17 cellular contexts compared by ENCODE assay signal in the genomic region with DNA sequence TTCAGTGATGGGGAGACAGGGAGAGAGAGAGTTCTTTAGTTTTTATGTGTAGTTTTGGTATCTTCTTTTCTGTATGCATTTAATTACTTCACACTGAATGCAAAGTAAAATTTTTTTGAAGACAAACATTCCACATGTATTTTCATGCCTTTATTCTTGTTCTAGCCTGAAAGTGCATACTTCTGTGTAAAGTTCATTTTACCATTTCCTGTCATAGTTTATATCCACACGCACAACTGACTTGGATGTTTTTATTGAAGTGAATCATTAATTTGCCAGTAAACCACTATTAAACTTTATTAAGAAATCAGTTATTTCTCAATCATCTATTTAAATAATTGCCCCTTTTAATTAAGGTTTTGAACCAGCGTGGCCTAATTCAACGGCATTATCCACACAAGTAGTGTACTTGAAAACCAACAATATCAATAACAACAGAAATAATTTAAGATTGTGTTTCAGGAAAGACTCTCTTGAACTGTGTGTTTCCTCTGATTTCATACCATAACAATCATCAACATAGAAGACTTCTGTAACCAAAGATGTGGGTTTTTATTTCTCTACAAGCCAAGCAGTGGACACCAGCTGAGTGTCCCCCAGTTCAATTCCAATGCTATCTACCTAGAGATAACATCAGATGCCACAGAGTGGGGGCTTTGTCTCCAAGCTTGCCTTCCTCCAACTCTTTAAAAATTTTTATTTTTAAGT.
"Had no signal": no experiment of that assay in that cellular context is flagged by ENCODE, and none has a peak within 500 bp of the region (broad histone marks: within the 10 kb centered on the region; RNA-seq: fewer than 3 reads in every experiment).

No MANE protein-coding gene starts in this region.

- H3K27ac ChIP-seq: cardiac muscle cell, ovary, testis, WERI-Rb-1 had no signal

- H3K9me3 Mint-ChIP-seq: activated CD4-positive, alpha-beta memory T cell treated with anti-CD3 and anti-CD28 coated beads, Interleukin-2, amount 10 ng/mL, durations not matched to agents 7 days and 5 days had no signal

- H3K4me3 Mint-ChIP-seq: activated CD4-positive, alpha-beta memory T cell treated with anti-CD3 and anti-CD28 coated beads, Interleukin-2, amount 10 ng/mL, durations not matched to agents 7 days and 5 days; activated CD4-positive, alpha-beta T cell treated with anti-CD3 and anti-CD28 coated beads for 36 hours; activated naive CD8-positive, alpha-beta T cell treated with anti-CD3 and anti-CD28 coated beads, Interleukin-2, amount 10 ng/mL, durations not matched to agents 7 days and 5 days; stimulated activated naive CD8-positive, alpha-beta T cell treated with anti-CD3 and anti-CD28 coated beads, Interleukin-15, amount 100 ng/mL, for 72 hours had no signal

- ATAC-seq: activated CD4-positive, alpha-beta T cell treated with anti-CD3 and anti-CD28 coated beads for 36 hours; left ventricle myocardium superior; stimulated activated naive CD8-positive, alpha-beta T cell treated with anti-CD3 and anti-CD28 coated beads, Interleukin-15, amount 100 ng/mL, for 72 hours had no signal

- H3K27me3 ChIP-seq: cardiac muscle cell, ovary, testis had no signal

- H3K27ac Mint-ChIP-seq: activated CD4-positive, alpha-beta memory T cell treated with anti-CD3 and anti-CD28 coated beads, Interleukin-2, amount 10 ng/mL, durations not matched to agents 7 days and 5 days; activated CD4-positive, alpha-beta T cell treated with anti-CD3 and anti-CD28 coated beads for 36 hours; activated naive CD8-positive, alpha-beta T cell treated with anti-CD3 and anti-CD28 coated beads, Interleukin-2, amount 10 ng/mL, durations not matched to agents 7 days and 5 days; stimulated activated naive CD8-positive, alpha-beta T cell treated with anti-CD3 and anti-CD28 coated beads, Interleukin-15, amount 100 ng/mL, for 72 hours had no signal

- H3K27me3 Mint-ChIP-seq: activated CD4-positive, alpha-beta memory T cell treated with anti-CD3 and anti-CD28 coated beads, Interleukin-2, amount 10 ng/mL, durations not matched to agents 7 days and 5 days; activated CD4-positive, alpha-beta T cell treated with anti-CD3 and anti-CD28 coated beads for 36 hours had no signal

- H3K4me3 ChIP-seq: cardiac muscle cell, ovary, testis had no signal

- H3K36me3 ChIP-seq: cardiac muscle cell, ovary, WERI-Rb-1 had no signal

- H3K4me1 ChIP-seq: testis had no signal

- H3K4me1 Mint-ChIP-seq: activated CD4-positive, alpha-beta memory T cell treated with anti-CD3 and anti-CD28 coated beads, Interleukin-2, amount 10 ng/mL, durations not matched to agents 7 days and 5 days; activated CD4-positive, alpha-beta T cell treated with anti-CD3 and anti-CD28 coated beads for 36 hours; activated naive CD8-positive, alpha-beta T cell treated with anti-CD3 and anti-CD28 coated beads, Interleukin-2, amount 10 ng/mL, durations not matched to agents 7 days and 5 days; stimulated activated naive CD8-positive, alpha-beta T cell treated with anti-CD3 and anti-CD28 coated beads, Interleukin-15, amount 100 ng/mL, for 72 hours had no signal

- DNase-seq: activated CD4-positive, alpha-beta memory T cell treated with anti-CD3 and anti-CD28 coated beads, Interleukin-2, amount 10 ng/mL, durations not matched to agents 7 days and 5 days; activated CD4-positive, alpha-beta T cell treated with anti-CD3 and anti-CD28 coated beads for 36 hours; activated gamma-delta T cell; activated naive CD8-positive, alpha-beta T cell treated with anti-CD3 and anti-CD28 coated beads, Interleukin-2, amount 10 ng/mL, durations not matched to agents 7 days and 5 days; activated T-cell treated with anti-CD3 and anti-CD28 coated beads, Interleukin-2, amount 50 U/mL, for 48 hours; anterior cingulate cortex; effector CD4-positive, alpha-beta T cell; erythroblast; head of caudate nucleus; left ventricle myocardium superior; ovary; stimulated activated CD4-positive, alpha-beta T cell treated with anti-CD3 and anti-CD28 coated beads, Interleukin-4, amount 100 ng/mL, for 4 hours; stimulated activated naive CD8-positive, alpha-beta T cell treated with anti-CD3 and anti-CD28 coated beads, Interleukin-15, amount 100 ng/mL, for 72 hours; T1000; testis; WERI-Rb-1 had no signal

- H3K36me3 Mint-ChIP-seq: activated naive CD8-positive, alpha-beta T cell treated with anti-CD3 and anti-CD28 coated beads, Interleukin-2, amount 10 ng/mL, durations not matched to agents 7 days and 5 days had no signal

- H3K9me3 ChIP-seq: ovary, testis had no signal
